In the genomic region with DNA sequence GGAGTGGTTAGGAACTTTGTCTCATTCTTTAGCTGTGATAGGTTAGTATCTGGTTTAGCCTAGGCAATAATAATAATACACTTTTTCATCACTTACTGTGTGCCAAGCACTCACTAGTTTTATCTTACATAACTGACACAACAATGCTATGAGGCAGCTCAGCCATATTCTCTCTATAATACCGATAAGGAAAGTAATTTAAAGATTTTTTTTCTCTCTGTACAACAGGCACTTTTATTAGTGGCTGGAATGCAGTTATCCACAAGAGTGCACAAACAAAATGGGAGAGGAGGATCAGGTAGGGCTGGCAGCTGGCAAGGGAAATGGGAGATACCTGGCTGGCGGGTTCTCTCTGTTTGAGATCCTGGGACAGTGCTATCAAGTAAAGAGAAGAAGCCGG, we compare ENCODE assay signal across 23 cellular contexts.
"Had no signal": no experiment of that assay in that cellular context is flagged by ENCODE, and none has a peak within 500 bp of the region (broad histone marks: within the 10 kb centered on the region; RNA-seq: fewer than 3 reads in every experiment).

No MANE protein-coding gene starts in this region.

- DNase-seq: activated B cell treated with CpG ODN at 0.5 μM for 24 hours; activated CD4-positive, alpha-beta T cell treated with anti-CD3 and anti-CD28 coated beads, Interleukin-2, amount 10 ng/mL, durations not matched to agents 24 days and 14 days; activated CD8-positive, alpha-beta memory T cell treated with anti-CD3 and anti-CD28 coated beads, Interleukin-2, amount 50 U/mL, for 4 hours; activated CD8-positive, alpha-beta T cell treated with anti-CD3 and anti-CD28 coated beads, Interleukin-2, amount 10 ng/mL, durations not matched to agents 7 days and 5 days; activated gamma-delta T cell treated with Interleukin-2 at 50 U/mL for 16 hours; activated T-cell treated with anti-CD3 and anti-CD28 coated beads, Interleukin-2, amount 50 U/mL, for 72 hours; amygdala; body of pancreas; hippocampal formation; kidney; left ventricle myocardium inferior; nephron progenitor cell; occipital lobe; right cardiac atrium; stimulated activated CD4-positive, alpha-beta T cell treated with anti-CD3 and anti-CD28 coated beads, Interleukin-4, amount 100 ng/mL, for 4 hours; stimulated activated CD8-positive, alpha-beta memory T cell treated with anti-CD3 and anti-CD28 coated beads, Interleukin-4, amount 100 ng/mL, for 48 hours; testis; upper lobe of right lung had no signal

- H3K4me3 Mint-ChIP-seq: activated B cell treated with CpG ODN at 0.5 μM for 24 hours; activated CD4-positive, alpha-beta T cell treated with anti-CD3 and anti-CD28 coated beads, Interleukin-2, amount 10 ng/mL, durations not matched to agents 24 days and 14 days; activated CD8-positive, alpha-beta T cell treated with anti-CD3 and anti-CD28 coated beads, Interleukin-2, amount 10 ng/mL, durations not matched to agents 7 days and 5 days; activated naive CD8-positive, alpha-beta T cell; activated T-cell treated with anti-CD3 and anti-CD28 coated beads, Interleukin-2, amount 50 U/mL, for 72 hours; nephron progenitor cell; stimulated activated naive CD8-positive, alpha-beta T cell treated with anti-CD3 and anti-CD28 coated beads, Interleukin-15, Interleukin-2, amounts not matched to agents 100 ng/mL and 50 ng/mL, for 24 hours; T-helper 2 cell treated with Interferon-gamma antibody and Interleukin-4, amounts not matched to agents 5 μg/mL and 100 μg/mL, for 36 hours had no signal

- H3K27me3 ChIP-seq: body of pancreas, testis, upper lobe of right lung had no signal

- H3K27ac ChIP-seq: body of pancreas, left ventricle myocardium inferior, skin epidermis, testis, upper lobe of right lung had no signal

- H3K9me3 ChIP-seq: body of pancreas, left ventricle myocardium inferior, testis, upper lobe of right lung had no signal

- H3K4me3 ChIP-seq: body of pancreas, left ventricle myocardium inferior, skin epidermis, testis, upper lobe of right lung had no signal

- H3K9me3 Mint-ChIP-seq: activated B cell treated with CpG ODN at 0.5 μM for 24 hours; activated CD4-positive, alpha-beta T cell treated with anti-CD3 and anti-CD28 coated beads, Interleukin-2, amount 10 ng/mL, durations not matched to agents 24 days and 14 days; activated T-cell treated with anti-CD3 and anti-CD28 coated beads, Interleukin-2, amount 50 U/mL, for 72 hours; nephron progenitor cell; stimulated activated naive CD8-positive, alpha-beta T cell treated with anti-CD3 and anti-CD28 coated beads, Interleukin-15, Interleukin-2, amounts not matched to agents 100 ng/mL and 50 ng/mL, for 24 hours; T-helper 2 cell treated with Interferon-gamma antibody and Interleukin-4, amounts not matched to agents 5 μg/mL and 100 μg/mL, for 36 hours had no signal

- H3K27me3 Mint-ChIP-seq: activated CD4-positive, alpha-beta T cell treated with anti-CD3 and anti-CD28 coated beads, Interleukin-2, amount 10 ng/mL, durations not matched to agents 24 days and 14 days; activated naive CD8-positive, alpha-beta T cell; progenitor cell of endocrine pancreas; stimulated activated naive CD8-positive, alpha-beta T cell treated with anti-CD3 and anti-CD28 coated beads, Interleukin-15, Interleukin-2, amounts not matched to agents 100 ng/mL and 50 ng/mL, for 24 hours had no signal

- ATAC-seq: activated CD8-positive, alpha-beta T cell treated with anti-CD3 and anti-CD28 coated beads, Interleukin-2, amount 10 ng/mL, durations not matched to agents 7 days and 5 days; activated T-cell treated with anti-CD3 and anti-CD28 coated beads, Interleukin-2, amount 50 U/mL, for 72 hours; body of pancreas; right cardiac atrium; upper lobe of right lung had no signal

- H3K36me3 ChIP-seq: left ventricle myocardium inferior, upper lobe of right lung had no signal

- H3K27ac Mint-ChIP-seq: activated B cell treated with CpG ODN at 0.5 μM for 24 hours; activated CD4-positive, alpha-beta T cell treated with anti-CD3 and anti-CD28 coated beads, Interleukin-2, amount 10 ng/mL, durations not matched to agents 24 days and 14 days; activated naive CD8-positive, alpha-beta T cell; activated T-cell treated with anti-CD3 and anti-CD28 coated beads, Interleukin-2, amount 50 U/mL, for 72 hours; nephron progenitor cell; progenitor cell of endocrine pancreas; stimulated activated naive CD8-positive, alpha-beta T cell treated with anti-CD3 and anti-CD28 coated beads, Interleukin-15, Interleukin-2, amounts not matched to agents 100 ng/mL and 50 ng/mL, for 24 hours; T-helper 2 cell treated with Interferon-gamma antibody and Interleukin-4, amounts not matched to agents 5 μg/mL and 100 μg/mL, for 36 hours had no signal
